ENCODE assay signal across 9 cellular contexts in the genomic region with DNA sequence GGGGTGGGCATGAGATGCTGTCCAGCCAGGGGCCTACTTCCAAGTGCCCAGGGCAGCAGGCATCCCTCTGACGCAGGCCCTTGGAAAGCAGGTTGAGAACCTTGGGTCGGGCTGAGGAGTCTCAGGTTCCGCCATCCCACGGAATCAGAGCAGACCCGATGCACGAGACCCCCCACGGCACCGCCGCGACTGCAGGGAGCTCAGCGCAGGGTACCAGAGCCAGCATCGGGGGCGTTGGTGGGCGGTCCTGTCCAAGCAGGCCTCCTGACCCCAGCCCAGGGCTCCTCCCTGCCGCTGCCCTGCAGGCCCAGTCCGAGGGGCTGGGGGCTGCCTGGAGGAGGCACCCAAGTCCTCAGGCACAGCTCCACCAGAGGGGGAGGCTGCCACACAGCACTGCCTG.
"Had no signal": no experiment of that assay in that cellular context is flagged by ENCODE, and none has a peak within 500 bp of the region (broad histone marks: within the 10 kb centered on the region; RNA-seq: fewer than 3 reads in every experiment).

No MANE protein-coding gene starts in this region.

- H2AFZ ChIP-seq: GM23248 had no signal

- H3K4me3 ChIP-seq: GM23248, HAP-1 had no signal

- DNase-seq: GM23248, GOT3, H7, HFFc6, KBM-7 had no signal

- H3K27ac ChIP-seq: GM23248, HL-60, KMS-11 had no signal

- H3K9me3 ChIP-seq: HAP-1 had no signal

- H3K4me2 ChIP-seq: KMS-11 had no signal

- H3K36me3 ChIP-seq: HAP-1 had no signal

- ATAC-seq: HCT116 had no signal

- H3K9ac ChIP-seq: GM23248, KMS-11 had no signal
